Comparison of ENCODE assay signal across 8 cellular contexts in the genomic region with DNA sequence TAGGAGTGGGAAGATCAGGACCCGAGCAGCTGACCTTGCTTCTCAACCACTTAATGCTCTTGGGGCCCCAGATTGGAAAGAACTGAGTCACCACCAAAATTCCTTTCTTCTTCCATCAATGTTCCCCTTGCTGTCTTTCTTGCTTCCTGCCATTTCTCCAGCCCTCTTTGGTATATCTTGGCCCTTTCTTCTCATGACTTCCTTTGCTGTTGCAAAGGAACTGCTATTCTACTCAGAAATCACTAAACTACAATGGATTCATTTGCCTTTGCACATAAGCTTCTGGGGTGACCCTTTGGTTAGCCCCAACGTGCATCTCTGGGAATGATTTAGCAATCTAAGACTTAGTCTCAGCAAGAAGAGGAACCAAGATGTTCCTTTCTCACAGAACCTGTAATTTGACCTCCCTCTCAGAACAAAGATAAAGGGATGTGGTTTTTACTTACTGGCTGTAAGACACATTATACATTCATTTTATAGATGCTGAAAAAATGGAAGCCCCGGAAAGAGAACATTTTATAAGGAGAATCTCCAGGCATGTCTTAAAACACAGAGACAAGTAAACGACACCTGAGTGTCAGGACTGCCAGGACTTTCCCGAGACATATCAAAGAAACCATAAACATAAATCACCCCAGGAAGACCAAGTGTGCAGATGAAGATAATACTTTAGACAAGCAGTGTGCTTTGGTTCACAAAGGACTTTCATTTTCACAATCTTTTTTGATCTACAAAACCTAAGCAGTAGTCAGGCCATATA.
DNase-seq lines count a peak whose midpoint lies in the region; ATAC-seq and FAIRE-seq lines count a peak whose summit lies in the region.

No MANE protein-coding gene starts in this region.

- FAIRE-seq in urothelium cell line (lab: Jason Lieb, UNC) = no peak

- H3K36me3 Mint-ChIP-seq in activated T-cell treated with anti-CD3 and anti-CD28 coated beads, Interleukin-2, amount 50 U/mL, for 72 hours (ENCODE audit: insufficient read depth in 2 of 2) = peaks cover 0 to 7% of the 10 kb centered on the region in 2 donors
- peaks cover 2% of the 10 kb centered on the region for H3K36me3 Mint-ChIP-seq in activated T-helper 1 cell treated with anti-CD3 and anti-CD28 coated beads, Interleukin-12 subunit alpha, Interleukin-12 subunit beta, Interleukin-2, Interleukin-4 antibody, amounts not matched to agents 30 ng/mL and 10 ng/mL and 1 ng/mL, durations not matched to agents 14 hours and 24 hours and 36 hours (ENCODE audit: low read depth)
- no peaks in the 10 kb centered on the region for H3K36me3 Mint-ChIP-seq in stimulated activated effector memory CD8-positive, alpha-beta T cell treated with anti-CD3 and anti-CD28 coated beads, Interleukin-12 subunit alpha, Interleukin-12 subunit beta, amount 100 ng/mL, for 72 hours

- H3K27ac Mint-ChIP-seq in activated T-cell treated with anti-CD3 and anti-CD28 coated beads, Interleukin-2, amount 50 U/mL, for 72 hours = peak overlapping the region; percentile 98
- H3K27ac Mint-ChIP-seq in activated T-helper 1 cell treated with anti-CD3 and anti-CD28 coated beads, Interleukin-12 subunit alpha, Interleukin-12 subunit beta, Interleukin-2, Interleukin-4 antibody, amounts not matched to agents 30 ng/mL and 10 ng/mL and 1 ng/mL, durations not matched to agents 14 hours and 24 hours and 36 hours = peak overlapping the region; percentile 93
- peak overlapping the region; percentile 43 for H3K27ac Mint-ChIP-seq in stimulated activated effector memory CD8-positive, alpha-beta T cell treated with anti-CD3 and anti-CD28 coated beads, Interleukin-12 subunit alpha, Interleukin-12 subunit beta, amount 100 ng/mL, for 72 hours

- H3K9me3 Mint-ChIP-seq in activated T-cell treated with anti-CD3 and anti-CD28 coated beads, Interleukin-2, amount 50 U/mL, for 72 hours = peaks cover 2 to 3% of the 10 kb centered on the region in 2 donors
- peaks cover 9% of the 10 kb centered on the region for H3K9me3 Mint-ChIP-seq in activated T-helper 1 cell treated with anti-CD3 and anti-CD28 coated beads, Interleukin-12 subunit alpha, Interleukin-12 subunit beta, Interleukin-2, Interleukin-4 antibody, amounts not matched to agents 30 ng/mL and 10 ng/mL and 1 ng/mL, durations not matched to agents 14 hours and 24 hours and 36 hours
- no peaks in the 10 kb centered on the region for H3K9me3 Mint-ChIP-seq in stimulated activated effector memory CD8-positive, alpha-beta T cell treated with anti-CD3 and anti-CD28 coated beads, Interleukin-12 subunit alpha, Interleukin-12 subunit beta, amount 100 ng/mL, for 72 hours

- H3K27me3 Mint-ChIP-seq in activated T-cell treated with anti-CD3 and anti-CD28 coated beads, Interleukin-2, amount 50 U/mL, for 72 hours (ENCODE audit: low read depth) = no peaks in the 10 kb centered on the region
- H3K27me3 Mint-ChIP-seq in activated T-helper 1 cell treated with anti-CD3 and anti-CD28 coated beads, Interleukin-12 subunit alpha, Interleukin-12 subunit beta, Interleukin-2, Interleukin-4 antibody, amounts not matched to agents 30 ng/mL and 10 ng/mL and 1 ng/mL, durations not matched to agents 14 hours and 24 hours and 36 hours (ENCODE audit: insufficient read depth) = no peaks in the 10 kb centered on the region

- peak overlapping the region; percentile 65 to 87 for H3K4me3 Mint-ChIP-seq in activated T-cell treated with anti-CD3 and anti-CD28 coated beads, Interleukin-2, amount 50 U/mL, for 72 hours
- peak overlapping the region; percentile 70 for H3K4me3 Mint-ChIP-seq in activated T-helper 1 cell treated with anti-CD3 and anti-CD28 coated beads, Interleukin-12 subunit alpha, Interleukin-12 subunit beta, Interleukin-2, Interleukin-4 antibody, amounts not matched to agents 30 ng/mL and 10 ng/mL and 1 ng/mL, durations not matched to agents 14 hours and 24 hours and 36 hours
- peak overlapping the region; percentile 25 for H3K4me3 Mint-ChIP-seq in stimulated activated effector memory CD8-positive, alpha-beta T cell treated with anti-CD3 and anti-CD28 coated beads, Interleukin-12 subunit alpha, Interleukin-12 subunit beta, amount 100 ng/mL, for 72 hours

- DNase-seq in activated T-cell treated with anti-CD3 and anti-CD28 coated beads, Interleukin-2, amount 50 U/mL, for 72 hours = no peak
- no peak for DNase-seq in activated T-cell treated with anti-CD3 and anti-CD28 coated beads, Interleukin-2, amount 50 U/mL, for 48 hours
- no peak for DNase-seq in activated T-helper 1 cell treated with anti-CD3 and anti-CD28 coated beads, Interleukin-12 subunit alpha, Interleukin-12 subunit beta, Interleukin-2, Interleukin-4 antibody, amounts not matched to agents 30 ng/mL and 10 ng/mL and 1 ng/mL, durations not matched to agents 14 hours and 24 hours and 36 hours (ENCODE audit: low spot score)
- DNase-seq in stimulated activated effector memory CD8-positive, alpha-beta T cell treated with anti-CD3 and anti-CD28 coated beads, Interleukin-12 subunit alpha, Interleukin-12 subunit beta, amount 100 ng/mL, for 72 hours (ENCODE audit: low spot score in 2 of 2) = no peak
- no peak for DNase-seq in cerebellar nuclear complex (lab: John Stamatoyannopoulos, UW)
- DNase-seq in urothelium cell line (ENCODE audit: low spot score) = no peak
- no peak for DNase-seq in DMS 273 (lab: John Stamatoyannopoulos, UW; ENCODE audit: unreplicated experiment)

- intact Hi-C loops in activated T-helper 1 cell treated with anti-CD3 and anti-CD28 coated beads, Interleukin-12 subunit alpha, Interleukin-12 subunit beta, Interleukin-2, Interleukin-4 antibody, amounts not matched to agents 30 ng/mL and 10 ng/mL and 1 ng/mL, durations not matched to agents 14 hours and 24 hours and 36 hours (cut with micrococcal nuclease) = no loop called here

- ATAC-seq in activated T-cell treated with anti-CD3 and anti-CD28 coated beads, Interleukin-2, amount 50 U/mL, for 72 hours (replicated peaks in 1 of 2) = peak; percentile 20 to 53
- peak; percentile 73 for ATAC-seq in HG03196 (IDR thresholded peaks at IDR 0.05; ENCODE audit: unreplicated experiment)
- no peak for ATAC-seq in stimulated activated effector memory CD8-positive, alpha-beta T cell treated with anti-CD3 and anti-CD28 coated beads, Interleukin-12 subunit alpha, Interleukin-12 subunit beta, amount 100 ng/mL, for 72 hours

- peaks cover 18% of the 10 kb centered on the region for H3K4me1 Mint-ChIP-seq in activated T-cell treated with anti-CD3 and anti-CD28 coated beads, Interleukin-2, amount 50 U/mL, for 72 hours (ENCODE audit: low read depth)
- H3K4me1 Mint-ChIP-seq in activated T-helper 1 cell treated with anti-CD3 and anti-CD28 coated beads, Interleukin-12 subunit alpha, Interleukin-12 subunit beta, Interleukin-2, Interleukin-4 antibody, amounts not matched to agents 30 ng/mL and 10 ng/mL and 1 ng/mL, durations not matched to agents 14 hours and 24 hours and 36 hours (ENCODE audit: low read depth) = peaks cover 26% of the 10 kb centered on the region
- peaks cover 12% of the 10 kb centered on the region for H3K4me1 Mint-ChIP-seq in stimulated activated effector memory CD8-positive, alpha-beta T cell treated with anti-CD3 and anti-CD28 coated beads, Interleukin-12 subunit alpha, Interleukin-12 subunit beta, amount 100 ng/mL, for 72 hours

Comparison
In these comparisons a context has a peak if more than half of its experiments do, and no peak if none do; other contexts are left out.
1. H3K27ac Mint-ChIP-seq: peak in every context shown above with its lines; median percentile 98 in activated T-cell treated with anti-CD3 and anti-CD28 coated beads, Interleukin-2, amount 50 U/mL, for 72 hours; 93 in activated T-helper 1 cell treated with anti-CD3 and anti-CD28 coated beads, Interleukin-12 subunit alpha, Interleukin-12 subunit beta, Interleukin-2, Interleukin-4 antibody, amounts not matched to agents 30 ng/mL and 10 ng/mL and 1 ng/mL, durations not matched to agents 14 hours and 24 hours and 36 hours; 43 in stimulated activated effector memory CD8-positive, alpha-beta T cell treated with anti-CD3 and anti-CD28 coated beads, Interleukin-12 subunit alpha, Interleukin-12 subunit beta, amount 100 ng/mL, for 72 hours.
2. H3K4me3 Mint-ChIP-seq: peak in every context shown above with its lines; median percentile 76 in activated T-cell treated with anti-CD3 and anti-CD28 coated beads, Interleukin-2, amount 50 U/mL, for 72 hours; 70 in activated T-helper 1 cell treated with anti-CD3 and anti-CD28 coated beads, Interleukin-12 subunit alpha, Interleukin-12 subunit beta, Interleukin-2, Interleukin-4 antibody, amounts not matched to agents 30 ng/mL and 10 ng/mL and 1 ng/mL, durations not matched to agents 14 hours and 24 hours and 36 hours; 25 in stimulated activated effector memory CD8-positive, alpha-beta T cell treated with anti-CD3 and anti-CD28 coated beads, Interleukin-12 subunit alpha, Interleukin-12 subunit beta, amount 100 ng/mL, for 72 hours.